Comparison of ENCODE assay signal across 16 cellular contexts in the genomic region with DNA sequence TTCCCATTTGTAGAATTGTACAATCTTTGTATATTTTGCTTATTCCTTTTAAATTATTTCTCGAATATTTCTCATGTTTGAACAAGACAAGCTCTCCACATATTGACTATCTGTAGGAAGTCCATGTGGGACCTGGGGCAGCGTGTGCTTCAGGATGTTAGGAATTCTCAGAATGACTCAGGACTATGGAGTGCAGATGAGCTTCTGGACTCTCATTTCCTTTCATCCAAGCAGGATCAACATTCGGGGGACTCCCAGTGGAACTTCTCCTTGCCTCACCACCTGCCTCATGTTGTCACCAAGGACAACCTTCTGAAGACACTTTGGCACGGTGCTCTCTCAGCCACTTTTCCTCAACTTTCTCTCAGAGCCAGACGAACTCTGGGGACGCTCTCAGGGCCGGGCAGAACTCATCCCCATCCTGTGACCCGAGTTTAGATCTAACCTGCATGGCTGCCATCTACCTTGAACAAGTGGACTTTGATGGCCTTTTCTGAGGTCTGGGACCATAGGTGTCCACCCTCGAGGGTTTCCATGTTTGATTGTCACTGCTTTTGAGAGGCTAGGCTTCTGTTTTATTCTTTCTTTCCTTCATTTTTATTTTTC.
DNase-seq lines count a peak whose midpoint lies in the region; ATAC-seq and TF ChIP-seq lines count a peak whose summit lies in the region.
"Had no signal": no experiment of that assay in that cellular context is flagged by ENCODE, and none has a peak within 500 bp of the region (broad histone marks: within the 10 kb centered on the region; RNA-seq: fewer than 3 reads in every experiment).

No MANE protein-coding gene starts in this region.

- no peak for ATAC-seq in T-helper 17 cell
- ATAC-seq: left ventricle myocardium superior had no signal

- H3K4me1 Mint-ChIP-seq in chondrocyte (ENCODE audit: low read depth) (peaks cover 31% of the 10 kb centered on the region), T-helper 17 cell (no peaks in the 10 kb centered on the region)
- H3K4me1 Mint-ChIP-seq: activated naive CD8-positive, alpha-beta T cell treated with anti-CD3 and anti-CD28 coated beads for 36 hours had no signal

- H3K4me3 Mint-ChIP-seq in chondrocyte (ENCODE audit: unreplicated experiment) (no peak overlapping the region), T-helper 17 cell (no peak overlapping the region)
- H3K4me3 Mint-ChIP-seq: activated naive CD8-positive, alpha-beta T cell treated with anti-CD3 and anti-CD28 coated beads for 36 hours had no signal

- TF ChIP-seq CTCF in chondrocyte (IDR thresholded peaks at IDR 0.05), result no peak

- no peaks in the 10 kb centered on the region for H3K36me3 Mint-ChIP-seq in chondrocyte (ENCODE audit: low read depth)
- no peaks in the 10 kb centered on the region for H3K36me3 Mint-ChIP-seq in T-helper 17 cell (ENCODE audit: low read depth)

- no peaks in the 10 kb centered on the region for H3K9me3 ChIP-seq in T-helper 17 cell (ENCODE audit: control insufficient read depth, low read length, poor library complexity, severe bottlenecking)
- H3K9me3 ChIP-seq: suprapubic skin had no signal

- H3K9me3 Mint-ChIP-seq in chondrocyte (ENCODE audit: low read depth), result peaks cover 8% of the 10 kb centered on the region

- no peaks in the 10 kb centered on the region for H3K27me3 Mint-ChIP-seq in chondrocyte (ENCODE audit: low read depth)
- H3K27me3 Mint-ChIP-seq in T-helper 17 cell, result peaks cover 35% of the 10 kb centered on the region

- H3K27ac Mint-ChIP-seq in chondrocyte (ENCODE audit: unreplicated experiment) (peak overlapping the region; percentile 78), T-helper 17 cell (no peak overlapping the region)
- H3K27ac Mint-ChIP-seq: activated naive CD8-positive, alpha-beta T cell treated with anti-CD3 and anti-CD28 coated beads for 36 hours had no signal

- DNase-seq in EL (peak; percentile 86), NCI-H226 (peak; percentile 78), chondrocyte (ENCODE audit: low spot score) (no peak), myocyte (ENCODE audit: low read depth) (peak; percentile 55), T-helper 17 cell (no peak), UCSD-AML1 (lab: John Stamatoyannopoulos, UW; ENCODE audit: unreplicated experiment) (no peak), NCI-H2227 treated with DMSO at 0.1 percent for 48 hours (lab: John Stamatoyannopoulos, UW) (no peak), cerebellar cortex (ENCODE audit: low spot score) (no peak)
- DNase-seq: activated naive CD8-positive, alpha-beta T cell treated with anti-CD3 and anti-CD28 coated beads for 36 hours; dorsolateral prefrontal cortex; Kasumi-1; left ventricle myocardium superior; NCI-H2029; NCI-H774; SHP77 treated with DMSO at 0.1 percent for 48 hours had no signal

Comparison
In these comparisons a context has a peak if more than half of its experiments do, and no peak if none do; other contexts are left out.
1. DNase-seq: peak in EL (single experiment), NCI-H226 (single experiment) and myocyte (single experiment); none in chondrocyte (single experiment), T-helper 17 cell (0 of 3), UCSD-AML1 (single experiment), NCI-H2227 treated with DMSO at 0.1 percent for 48 hours (single experiment) and cerebellar cortex (single experiment).